In genomic region chr9:91905958-91906585, GRCh38 we compare ENCODE assay signal across 1 cellular context.
TF ChIP-seq lines count a peak whose summit lies in the region.

No MANE protein-coding gene starts in this region.

TF ChIP-seq in K562, 482 proteins besides CTCF, POLR2A, EP300 and RAD21 (continued from another document and continues in another):
- TF ChIP-seq, protein P1, sequence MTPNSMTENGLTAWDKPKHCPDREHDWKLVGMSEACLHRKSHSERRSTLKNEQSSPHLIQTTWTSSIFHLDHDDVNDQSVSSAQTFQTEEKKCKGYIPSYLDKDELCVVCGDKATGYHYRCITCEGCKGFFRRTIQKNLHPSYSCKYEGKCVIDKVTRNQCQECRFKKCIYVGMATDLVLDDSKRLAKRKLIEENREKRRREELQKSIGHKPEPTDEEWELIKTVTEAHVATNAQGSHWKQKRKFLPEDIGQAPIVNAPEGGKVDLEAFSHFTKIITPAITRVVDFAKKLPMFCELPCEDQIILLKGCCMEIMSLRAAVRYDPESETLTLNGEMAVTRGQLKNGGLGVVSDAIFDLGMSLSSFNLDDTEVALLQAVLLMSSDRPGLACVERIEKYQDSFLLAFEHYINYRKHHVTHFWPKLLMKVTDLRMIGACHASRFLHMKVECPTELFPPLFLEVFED (CRISPR knock-in tag; conservative IDR thresholded peaks at IDR 0.05) = no peak
- no peak for TF ChIP-seq RERE (CRISPR knock-in tag; IDR thresholded peaks at IDR 0.05; ENCODE audit: borderline replicate concordance)
- TF ChIP-seq PURB (CRISPR knock-in tag; IDR thresholded peaks at IDR 0.05; ENCODE audit: low read depth) = no peak
- TF ChIP-seq CEBPB (tag; IDR thresholded peaks at IDR 0.05) = no peak
- TF ChIP-seq ZSCAN32 (CRISPR knock-in tag; IDR thresholded peaks at IDR 0.05) = no peak
- TF ChIP-seq HMG20A (CRISPR knock-in tag; conservative IDR thresholded peaks at IDR 0.05) = no peak
- TF ChIP-seq CEBPG (CRISPR knock-in tag; IDR thresholded peaks at IDR 0.05) = no peak
- TF ChIP-seq CEBPG (tag; conservative IDR thresholded peaks at IDR 0.05 in 1 of 2, IDR thresholded peaks at IDR 0.05 in 1 of 2) = no peak
- no peak for TF ChIP-seq IRF2 (CRISPR knock-in tag; IDR thresholded peaks at IDR 0.05)
- no peak for TF ChIP-seq SRSF1 (IDR thresholded peaks at IDR 0.05; ENCODE audit: low read depth, low read length)
- peak; percentile 53 for TF ChIP-seq CXXC5 (CRISPR knock-in tag; IDR thresholded peaks at IDR 0.05)
- TF ChIP-seq MLX (CRISPR knock-in tag; conservative IDR thresholded peaks at IDR 0.05) = no peak
- TF ChIP-seq, protein P2, sequence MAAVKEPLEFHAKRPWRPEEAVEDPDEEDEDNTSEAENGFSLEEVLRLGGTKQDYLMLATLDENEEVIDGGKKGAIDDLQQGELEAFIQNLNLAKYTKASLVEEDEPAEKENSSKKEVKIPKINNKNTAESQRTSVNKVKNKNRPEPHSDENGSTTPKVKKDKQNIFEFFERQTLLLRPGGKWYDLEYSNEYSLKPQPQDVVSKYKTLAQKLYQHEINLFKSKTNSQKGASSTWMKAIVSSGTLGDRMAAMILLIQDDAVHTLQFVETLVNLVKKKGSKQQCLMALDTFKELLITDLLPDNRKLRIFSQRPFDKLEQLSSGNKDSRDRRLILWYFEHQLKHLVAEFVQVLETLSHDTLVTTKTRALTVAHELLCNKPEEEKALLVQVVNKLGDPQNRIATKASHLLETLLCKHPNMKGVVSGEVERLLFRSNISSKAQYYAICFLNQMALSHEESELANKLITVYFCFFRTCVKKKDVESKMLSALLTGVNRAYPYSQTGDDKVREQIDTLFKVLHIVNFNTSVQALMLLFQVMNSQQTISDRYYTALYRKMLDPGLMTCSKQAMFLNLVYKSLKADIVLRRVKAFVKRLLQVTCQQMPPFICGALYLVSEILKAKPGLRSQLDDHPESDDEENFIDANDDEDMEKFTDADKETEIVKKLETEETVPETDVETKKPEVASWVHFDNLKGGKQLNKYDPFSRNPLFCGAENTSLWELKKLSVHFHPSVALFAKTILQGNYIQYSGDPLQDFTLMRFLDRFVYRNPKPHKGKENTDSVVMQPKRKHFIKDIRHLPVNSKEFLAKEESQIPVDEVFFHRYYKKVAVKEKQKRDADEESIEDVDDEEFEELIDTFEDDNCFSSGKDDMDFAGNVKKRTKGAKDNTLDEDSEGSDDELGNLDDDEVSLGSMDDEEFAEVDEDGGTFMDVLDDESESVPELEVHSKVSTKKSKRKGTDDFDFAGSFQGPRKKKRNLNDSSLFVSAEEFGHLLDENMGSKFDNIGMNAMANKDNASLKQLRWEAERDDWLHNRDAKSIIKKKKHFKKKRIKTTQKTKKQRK (IDR thresholded peaks at IDR 0.05; ENCODE audit: borderline replicate concordance, low read depth, low read length) = no peak
- peak; percentile 99 for TF ChIP-seq MAFF (IDR thresholded peaks at IDR 0.05; ENCODE audit: low read length)
- TF ChIP-seq MEIS2 (IDR thresholded peaks at IDR 0.05; ENCODE audit: partially characterized antibody) = no peak
- peak; percentile 48; the same call in 1 of the 2 replicates for TF ChIP-seq VEZF1 (CRISPR knock-in tag; IDR thresholded peaks at IDR 0.05)
- TF ChIP-seq ELF1 (tag; IDR thresholded peaks at IDR 0.05) = no peak
- TF ChIP-seq ZNF197 (CRISPR knock-in tag; IDR thresholded peaks at IDR 0.05; ENCODE audit: low read depth) = no peak
- TF ChIP-seq ZBTB7A (IDR thresholded peaks at IDR 0.05; ENCODE audit: borderline replicate concordance, control insufficient read depth, low read depth, low read length) = peak; percentile 61; the same call in 1 of the 2 replicates
- TF ChIP-seq ZNF140 (CRISPR knock-in tag; IDR thresholded peaks at IDR 0.05) = no peak
- TF ChIP-seq POLR3A (IDR thresholded peaks at IDR 0.05; ENCODE audit: borderline replicate concordance, extremely low read depth, insufficient read depth, insufficient read length) = no peak
- no peak for TF ChIP-seq BRF1 (IDR thresholded peaks at IDR 0.05; ENCODE audit: borderline replicate concordance, extremely low read depth, insufficient read length)
- TF ChIP-seq ETS2 (tag; IDR thresholded peaks at IDR 0.05; ENCODE audit: borderline replicate concordance, poor library complexity, severe bottlenecking) = no peak
- no peak for TF ChIP-seq SIRT6 (IDR thresholded peaks at IDR 0.05; ENCODE audit: low read depth, low read length)
- no peak for TF ChIP-seq ERF (CRISPR knock-in tag; IDR thresholded peaks at IDR 0.05)
- TF ChIP-seq THRAP3 (IDR thresholded peaks at IDR 0.05; ENCODE audit: borderline replicate concordance) = no peak
- TF ChIP-seq RBBP5 (IDR thresholded peaks at IDR 0.05; ENCODE audit: borderline replicate concordance, insufficient read depth, low read length, poor library complexity, severe bottlenecking) = peak; percentile 84
- TF ChIP-seq, protein P3, sequence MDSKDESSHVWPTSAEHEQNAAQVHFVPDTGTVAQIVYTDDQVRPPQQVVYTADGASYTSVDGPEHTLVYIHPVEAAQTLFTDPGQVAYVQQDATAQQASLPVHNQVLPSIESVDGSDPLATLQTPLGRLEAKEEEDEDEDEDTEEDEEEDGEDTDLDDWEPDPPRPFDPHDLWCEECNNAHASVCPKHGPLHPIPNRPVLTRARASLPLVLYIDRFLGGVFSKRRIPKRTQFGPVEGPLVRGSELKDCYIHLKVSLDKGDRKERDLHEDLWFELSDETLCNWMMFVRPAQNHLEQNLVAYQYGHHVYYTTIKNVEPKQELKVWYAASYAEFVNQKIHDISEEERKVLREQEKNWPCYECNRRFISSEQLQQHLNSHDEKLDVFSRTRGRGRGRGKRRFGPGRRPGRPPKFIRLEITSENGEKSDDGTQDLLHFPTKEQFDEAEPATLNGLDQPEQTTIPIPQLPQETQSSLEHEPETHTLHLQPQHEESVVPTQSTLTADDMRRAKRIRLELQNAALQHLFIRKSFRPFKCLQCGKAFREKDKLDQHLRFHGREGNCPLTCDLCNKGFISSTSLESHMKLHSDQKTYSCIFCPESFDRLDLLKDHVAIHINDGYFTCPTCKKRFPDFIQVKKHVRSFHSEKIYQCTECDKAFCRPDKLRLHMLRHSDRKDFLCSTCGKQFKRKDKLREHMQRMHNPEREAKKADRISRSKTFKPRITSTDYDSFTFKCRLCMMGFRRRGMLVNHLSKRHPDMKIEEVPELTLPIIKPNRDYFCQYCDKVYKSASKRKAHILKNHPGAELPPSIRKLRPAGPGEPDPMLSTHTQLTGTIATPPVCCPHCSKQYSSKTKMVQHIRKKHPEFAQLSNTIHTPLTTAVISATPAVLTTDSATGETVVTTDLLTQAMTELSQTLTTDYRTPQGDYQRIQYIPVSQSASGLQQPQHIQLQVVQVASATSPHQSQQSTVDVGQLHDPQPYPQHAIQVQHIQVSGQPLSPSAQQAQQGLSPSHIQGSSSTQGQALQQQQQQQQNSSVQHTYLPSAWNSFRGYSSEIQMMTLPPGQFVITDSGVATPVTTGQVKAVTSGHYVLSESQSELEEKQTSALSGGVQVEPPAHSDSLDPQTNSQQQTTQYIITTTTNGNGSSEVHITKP (IDR thresholded peaks at IDR 0.05; ENCODE audit: partially characterized antibody) = no peak
- TF ChIP-seq, protein P4, sequence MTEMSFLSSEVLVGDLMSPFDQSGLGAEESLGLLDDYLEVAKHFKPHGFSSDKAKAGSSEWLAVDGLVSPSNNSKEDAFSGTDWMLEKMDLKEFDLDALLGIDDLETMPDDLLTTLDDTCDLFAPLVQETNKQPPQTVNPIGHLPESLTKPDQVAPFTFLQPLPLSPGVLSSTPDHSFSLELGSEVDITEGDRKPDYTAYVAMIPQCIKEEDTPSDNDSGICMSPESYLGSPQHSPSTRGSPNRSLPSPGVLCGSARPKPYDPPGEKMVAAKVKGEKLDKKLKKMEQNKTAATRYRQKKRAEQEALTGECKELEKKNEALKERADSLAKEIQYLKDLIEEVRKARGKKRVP (CRISPR knock-in tag; IDR thresholded peaks at IDR 0.05) = no peak
- TF ChIP-seq, protein P5, sequence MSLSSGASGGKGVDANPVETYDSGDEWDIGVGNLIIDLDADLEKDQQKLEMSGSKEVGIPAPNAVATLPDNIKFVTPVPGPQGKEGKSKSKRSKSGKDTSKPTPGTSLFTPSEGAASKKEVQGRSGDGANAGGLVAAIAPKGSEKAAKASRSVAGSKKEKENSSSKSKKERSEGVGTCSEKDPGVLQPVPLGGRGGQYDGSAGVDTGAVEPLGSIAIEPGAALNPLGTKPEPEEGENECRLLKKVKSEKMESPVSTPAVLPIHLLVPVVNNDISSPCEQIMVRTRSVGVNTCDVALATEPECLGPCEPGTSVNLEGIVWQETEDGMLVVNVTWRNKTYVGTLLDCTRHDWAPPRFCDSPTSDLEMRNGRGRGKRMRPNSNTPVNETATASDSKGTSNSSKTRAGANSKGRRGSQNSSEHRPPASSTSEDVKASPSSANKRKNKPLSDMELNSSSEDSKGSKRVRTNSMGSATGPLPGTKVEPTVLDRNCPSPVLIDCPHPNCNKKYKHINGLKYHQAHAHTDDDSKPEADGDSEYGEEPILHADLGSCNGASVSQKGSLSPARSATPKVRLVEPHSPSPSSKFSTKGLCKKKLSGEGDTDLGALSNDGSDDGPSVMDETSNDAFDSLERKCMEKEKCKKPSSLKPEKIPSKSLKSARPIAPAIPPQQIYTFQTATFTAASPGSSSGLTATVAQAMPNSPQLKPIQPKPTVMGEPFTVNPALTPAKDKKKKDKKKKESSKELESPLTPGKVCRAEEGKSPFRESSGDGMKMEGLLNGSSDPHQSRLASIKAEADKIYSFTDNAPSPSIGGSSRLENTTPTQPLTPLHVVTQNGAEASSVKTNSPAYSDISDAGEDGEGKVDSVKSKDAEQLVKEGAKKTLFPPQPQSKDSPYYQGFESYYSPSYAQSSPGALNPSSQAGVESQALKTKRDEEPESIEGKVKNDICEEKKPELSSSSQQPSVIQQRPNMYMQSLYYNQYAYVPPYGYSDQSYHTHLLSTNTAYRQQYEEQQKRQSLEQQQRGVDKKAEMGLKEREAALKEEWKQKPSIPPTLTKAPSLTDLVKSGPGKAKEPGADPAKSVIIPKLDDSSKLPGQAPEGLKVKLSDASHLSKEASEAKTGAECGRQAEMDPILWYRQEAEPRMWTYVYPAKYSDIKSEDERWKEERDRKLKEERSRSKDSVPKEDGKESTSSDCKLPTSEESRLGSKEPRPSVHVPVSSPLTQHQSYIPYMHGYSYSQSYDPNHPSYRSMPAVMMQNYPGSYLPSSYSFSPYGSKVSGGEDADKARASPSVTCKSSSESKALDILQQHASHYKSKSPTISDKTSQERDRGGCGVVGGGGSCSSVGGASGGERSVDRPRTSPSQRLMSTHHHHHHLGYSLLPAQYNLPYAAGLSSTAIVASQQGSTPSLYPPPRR (CRISPR knock-in tag; IDR thresholded peaks at IDR 0.05; ENCODE audit: borderline replicate concordance) = no peak
- no peak for TF ChIP-seq ZNF175 (CRISPR knock-in tag; IDR thresholded peaks at IDR 0.05; ENCODE audit: low read depth)
- no peak for TF ChIP-seq TEAD1 (CRISPR knock-in tag; IDR thresholded peaks at IDR 0.05)
- TF ChIP-seq RBFOX2 (IDR thresholded peaks at IDR 0.05; ENCODE audit: low read depth, low read length) = 0 out of 2 replicates have a peak, but pooled peaks have one; percentile 22
- no peak for TF ChIP-seq ZNF184 (CRISPR knock-in tag; IDR thresholded peaks at IDR 0.05)
